In genomic region chr1:107430540-107431228, GRCh38 we compare ENCODE assay signal across 9 cellular contexts.
DNase-seq lines count a peak whose midpoint lies in the region; ATAC-seq and TF ChIP-seq lines count a peak whose summit lies in the region.
"Had no signal": no experiment of that assay in that cellular context is flagged by ENCODE, and none has a peak within 500 bp of the region (broad histone marks: within the 10 kb centered on the region; RNA-seq: fewer than 3 reads in every experiment).

No MANE protein-coding gene starts in this region.

- DNase-seq in ACHN, result peak; percentile 66
- DNase-seq in EL, result peak; percentile 26
- DNase-seq in KG1 (lab: John Stamatoyannopoulos, UW), result peak; percentile 38
- DNase-seq in T-helper 2 cell treated with Interferon-gamma antibody and Interleukin-4, amounts not matched to agents 5 μg/mL and 100 μg/mL, for 36 hours (ENCODE audit: low spot score), result peak; percentile 13
- peak; percentile 39 for DNase-seq in fibroblast of villous mesenchyme (ENCODE audit: low read depth)
- peak; percentile 63 for DNase-seq in renal cortical epithelial cell (ENCODE audit: low read depth)
- no peak for DNase-seq in T-helper 17 cell

- H3K9me3 ChIP-seq in T-helper 17 cell (ENCODE audit: control insufficient read depth, low read length, poor library complexity, severe bottlenecking), result no peaks in the 10 kb centered on the region
- H3K9me3 ChIP-seq: SJSA1 had no signal

- peaks cover 9% of the 10 kb centered on the region for H3K27me3 Mint-ChIP-seq in T-helper 2 cell treated with Interferon-gamma antibody and Interleukin-4, amounts not matched to agents 5 μg/mL and 100 μg/mL, for 36 hours (ENCODE audit: low read depth)
- H3K27me3 Mint-ChIP-seq in T-helper 17 cell, result peaks cover 23% of the 10 kb centered on the region

- no peaks in the 10 kb centered on the region for H3K9me3 Mint-ChIP-seq in T-helper 2 cell treated with Interferon-gamma antibody and Interleukin-4, amounts not matched to agents 5 μg/mL and 100 μg/mL, for 36 hours

- in situ Hi-C loops in ACHN (cut with HindIII; ENCODE audit: low pct_ligation_motif_present, low pct_unique_long_range_greater_than_20kb, low sequenced_read_pairs), result no loop called here

- peak; percentile 55 for TF ChIP-seq CTCF in fibroblast of villous mesenchyme (IDR thresholded peaks at IDR 0.05; ENCODE audit: insufficient read depth, low read depth, low read length)

- H3K4me3 Mint-ChIP-seq in T-helper 2 cell treated with Interferon-gamma antibody and Interleukin-4, amounts not matched to agents 5 μg/mL and 100 μg/mL, for 36 hours, result no peak overlapping the region
- no peak overlapping the region for H3K4me3 Mint-ChIP-seq in T-helper 17 cell

- no peak overlapping the region for H3K4me3 ChIP-seq in fibroblast of villous mesenchyme (ENCODE audit: low read depth, low read length)
- H3K4me3 ChIP-seq: SJSA1 had no signal

- no peaks in the 10 kb centered on the region for H3K36me3 Mint-ChIP-seq in T-helper 2 cell treated with Interferon-gamma antibody and Interleukin-4, amounts not matched to agents 5 μg/mL and 100 μg/mL, for 36 hours (ENCODE audit: low read depth)
- no peaks in the 10 kb centered on the region for H3K36me3 Mint-ChIP-seq in T-helper 17 cell (ENCODE audit: low read depth)

- ATAC-seq in GM21825 (IDR thresholded peaks at IDR 0.05; ENCODE audit: unreplicated experiment) (peak; percentile 78), T-helper 17 cell (no peak)

- H3K4me1 Mint-ChIP-seq in T-helper 2 cell treated with Interferon-gamma antibody and Interleukin-4, amounts not matched to agents 5 μg/mL and 100 μg/mL, for 36 hours (ENCODE audit: low read depth), result no peaks in the 10 kb centered on the region
- peaks cover 3% of the 10 kb centered on the region for H3K4me1 Mint-ChIP-seq in T-helper 17 cell

- no peak overlapping the region for H3K27ac Mint-ChIP-seq in T-helper 2 cell treated with Interferon-gamma antibody and Interleukin-4, amounts not matched to agents 5 μg/mL and 100 μg/mL, for 36 hours
- H3K27ac Mint-ChIP-seq in T-helper 17 cell, result no peak overlapping the region

Comparison
In these comparisons a context has a peak if more than half of its experiments do, and no peak if none do; other contexts are left out.
1. DNase-seq: peak in ACHN (single experiment), EL (single experiment), KG1 (single experiment), T-helper 2 cell treated with Interferon-gamma antibody and Interleukin-4, amounts not matched to agents 5 μg/mL and 100 μg/mL, for 36 hours (single experiment), fibroblast of villous mesenchyme (single experiment) and renal cortical epithelial cell (single experiment); none in T-helper 17 cell (0 of 3).